In genomic region chr11:120216426-120217102, GRCh38 we compare ENCODE assay signal across 21 cellular contexts. TPM values are rescaled to one million over a fixed set of nuclear protein-coding genes. Genes with fewer than 3 reads are reported as not detected.
DNase-seq lines count a peak whose midpoint lies in the region; ATAC-seq and TF ChIP-seq lines count a peak whose summit lies in the region.
"Had no signal": no experiment of that assay in that cellular context is flagged by ENCODE, and none has a peak within 500 bp of the region (broad histone marks: within the 10 kb centered on the region; RNA-seq: fewer than 3 reads in every experiment).

No MANE protein-coding gene starts in this region.

- H3K27ac ChIP-seq in heart left ventricle (peak overlapping the region in 8 of 12 donors; percentile 28 to 73 (median 50)), mesenchymal stem cell (ENCODE audit: low read length, poor library complexity, severe bottlenecking) (no peak overlapping the region), vagina (peak overlapping the region; percentile 83), GM23338 (ENCODE audit: low read depth) (no peak overlapping the region)
- H3K27ac ChIP-seq: C4-2B had no signal

- no peaks in the 10 kb centered on the region; the same call in 2 of the 3 replicates for H3K36me3 Mint-ChIP-seq in GM23338 (ENCODE audit: low read depth)

- no peaks in the 10 kb centered on the region for H3K9me2 ChIP-seq in GM23338 (ENCODE audit: insufficient read depth)

- no peaks in the 10 kb centered on the region for H3K79me2 ChIP-seq in GM23338 (replicated peaks; ENCODE audit: insufficient read depth)

- DNase-seq in heart left ventricle, result peak in 1 of 5 donors; percentile 20
- no peak for DNase-seq in left cardiac atrium
- no peak for DNase-seq in mesenchymal stem cell
- no peak for DNase-seq in vagina (ENCODE audit: extremely low spot score in 2 of 2)
- DNase-seq in GM23338 (ENCODE audit: low spot score), result no peak
- no peak for DNase-seq in NCI-H2227 (lab: John Stamatoyannopoulos, UW; ENCODE audit: unreplicated experiment)
- DNase-seq: activated CD4-positive, alpha-beta T cell treated with anti-CD3 and anti-CD28 coated beads, Interleukin-2, amount 50 U/mL, for 4 hours; activated naive CD4-positive, alpha-beta T cell treated with Interleukin-2 at 50 U/mL for 16 hours; activated T-cell treated with anti-CD3 and anti-CD28 coated beads for 4 hours; aorta; DMS 273 treated with DMSO at 0.1 percent for 48 hours; hypothalamus; MM.1S; NCI-H187 treated with DMSO at 0.1 percent for 48 hours; nephron progenitor cell; NK-92 treated with Interleukin-12 subunit alpha and Interleukin-12 subunit beta, amount 100 ng/mL, for 24 hours; RPMI8226 had no signal

- no peak overlapping the region for H3K4me3 Mint-ChIP-seq in GM23338
- H3K4me3 Mint-ChIP-seq: nephron progenitor cell had no signal

- H3K4me1 ChIP-seq in heart left ventricle (peaks cover 0 to 87% (median 43%) of the 10 kb centered on the region in 12 donors), mesenchymal stem cell (ENCODE audit: control insufficient read depth, insufficient read depth, low read depth, low read length) (peaks cover 52% of the 10 kb centered on the region), vagina (peaks cover 100% of the 10 kb centered on the region), GM23338 (ENCODE audit: insufficient read depth) (peaks cover 15% of the 10 kb centered on the region)

- no peak overlapping the region for H3K23ac ChIP-seq in mesenchymal stem cell (ENCODE audit: low read length in 2 of 2)

- H3K9me3 Mint-ChIP-seq in GM23338, result no peaks in the 10 kb centered on the region
- H3K9me3 Mint-ChIP-seq: nephron progenitor cell had no signal

- H2BK15ac ChIP-seq in mesenchymal stem cell (ENCODE audit: low read depth, poor library complexity, severe bottlenecking), result no peak overlapping the region

- no peak overlapping the region for H4K91ac ChIP-seq in mesenchymal stem cell (ENCODE audit: low read length)

- intact Hi-C loops in heart left ventricle (cut with DNase I) (loop anchor here in 2 of 10 donors (5.0 kb wide), 1 partner anchor 34 kb away; no protein-coding TSS in a partner anchor), left cardiac atrium (cut with DNase I) (no loop called here), vagina (cut with DNase I) (no loop called here)

- TF ChIP-seq CTCF in heart left ventricle (IDR thresholded peaks at IDR 0.05) (no peak), vagina (IDR thresholded peaks at IDR 0.05) (no peak), GM23338 (conservative IDR thresholded peaks at IDR 0.05; ENCODE audit: low read depth in 2 of 2) (no peak)

- H3K27me3 ChIP-seq in heart left ventricle (no peaks in the 10 kb centered on the region), mesenchymal stem cell (ENCODE audit: control insufficient read depth in 1 of 2, insufficient read depth in 1 of 2, low read length in 2 of 2) (no peaks in the 10 kb centered on the region), vagina (no peaks in the 10 kb centered on the region), GM23338 (ENCODE audit: insufficient read depth) (peaks cover 64% of the 10 kb centered on the region)

- no peaks in the 10 kb centered on the region for H3K9me3 ChIP-seq in heart left ventricle
- no peaks in the 10 kb centered on the region for H3K9me3 ChIP-seq in mesenchymal stem cell (ENCODE audit: control insufficient read depth, low read length)
- no peaks in the 10 kb centered on the region for H3K9me3 ChIP-seq in vagina

- H2AK5ac ChIP-seq in mesenchymal stem cell (ENCODE audit: low read length, severe bottlenecking), result no peak overlapping the region

- H2BK5ac ChIP-seq in mesenchymal stem cell (ENCODE audit: low read depth, low read length, poor library complexity, severe bottlenecking), result no peak overlapping the region

- no peak overlapping the region for H2AFZ ChIP-seq in mesenchymal stem cell (ENCODE audit: low read depth, low read length)
- H2AFZ ChIP-seq in GM23338, result no peak overlapping the region

- no peaks in the 10 kb centered on the region for H3F3A ChIP-seq in GM23338 (replicated peaks; ENCODE audit: low read depth)

- H3K9ac ChIP-seq in mesenchymal stem cell (ENCODE audit: low read length), result peak overlapping the region; percentile 73

- no peak overlapping the region for H3K4me3 ChIP-seq in heart left ventricle
- H3K4me3 ChIP-seq in mesenchymal stem cell (ENCODE audit: insufficient read depth in 1 of 2, low read depth in 1 of 2, low read length in 2 of 2), result no peak overlapping the region
- no peak overlapping the region for H3K4me3 ChIP-seq in vagina
- no peak overlapping the region for H3K4me3 ChIP-seq in GM23338
- H3K4me3 ChIP-seq: smooth muscle cell had no signal

- ATAC-seq in heart left ventricle (no peak), left cardiac atrium (no peak), GM23338 (no peak)

- H3K18ac ChIP-seq in mesenchymal stem cell (ENCODE audit: low read depth in 1 of 2, low read length in 2 of 2), result peak overlapping the region in 1 of 2 experiments; percentile 18

- 80 to 85% (median 82%) methylated on average over 5 to 8 of the region's 8 CpGs for WGBS in heart left ventricle, 4 donors
- 77% methylated on average over 8 of the region's 8 CpGs for WGBS in mesenchymal stem cell

- H3K4ac ChIP-seq in mesenchymal stem cell (ENCODE audit: low read depth in 1 of 2, low read length in 2 of 2), result no peak overlapping the region

- peaks cover 3% of the 10 kb centered on the region; the same call in 1 of the 2 replicates for H4K20me1 ChIP-seq in GM23338 (replicated peaks; ENCODE audit: insufficient read depth)

- peak overlapping the region; percentile 0 to 4 for H2BK12ac ChIP-seq in mesenchymal stem cell (ENCODE audit: low read length in 2 of 2)

- H3K4me2 ChIP-seq in mesenchymal stem cell (ENCODE audit: low read length, poor library complexity, severe bottlenecking) (no peak overlapping the region), GM23338 (no peak overlapping the region)

- no peak overlapping the region for H3K27ac Mint-ChIP-seq in GM23338
- H3K27ac Mint-ChIP-seq: nephron progenitor cell, progenitor cell of endocrine pancreas had no signal

- H3K36me3 ChIP-seq in heart left ventricle, result peaks cover 0 to 25% (median 0%) of the 10 kb centered on the region in 9 donors
- peaks cover 14 to 56% of the 10 kb centered on the region in 2 experiments for H3K36me3 ChIP-seq in mesenchymal stem cell (ENCODE audit: control insufficient read depth in 1 of 2, insufficient read depth in 2 of 2, low read depth in 1 of 2, low read length in 2 of 2)
- H3K36me3 ChIP-seq in vagina, result no peaks in the 10 kb centered on the region
- no peaks in the 10 kb centered on the region for H3K36me3 ChIP-seq in GM23338 (ENCODE audit: insufficient read depth)

- H4K8ac ChIP-seq in mesenchymal stem cell (ENCODE audit: low read length), result no peak overlapping the region

- TF ChIP-seq POLR2A in heart left ventricle (IDR thresholded peaks at IDR 0.05), result no peak
- no peak for TF ChIP-seq POLR2A in vagina (IDR thresholded peaks at IDR 0.05)

- peaks cover 56% of the 10 kb centered on the region for H3K27me3 Mint-ChIP-seq in GM23338 (ENCODE audit: insufficient read depth, low read depth, poor library complexity)

- H3K14ac ChIP-seq in mesenchymal stem cell (ENCODE audit: low read length in 2 of 2), result no peak overlapping the region

- no peak overlapping the region for H2BK120ac ChIP-seq in mesenchymal stem cell (ENCODE audit: low read depth, low read length)

- H3K79me1 ChIP-seq in mesenchymal stem cell (replicated peaks; ENCODE audit: low read length, poor library complexity, severe bottlenecking), result peaks cover 45% of the 10 kb centered on the region

- peaks cover 39% of the 10 kb centered on the region for H3K4me1 Mint-ChIP-seq in GM23338

TF ChIP-seq in GM23338, 12 proteins besides CTCF, POLR2A, EP300 and RAD21:
- TF ChIP-seq, protein P1, sequence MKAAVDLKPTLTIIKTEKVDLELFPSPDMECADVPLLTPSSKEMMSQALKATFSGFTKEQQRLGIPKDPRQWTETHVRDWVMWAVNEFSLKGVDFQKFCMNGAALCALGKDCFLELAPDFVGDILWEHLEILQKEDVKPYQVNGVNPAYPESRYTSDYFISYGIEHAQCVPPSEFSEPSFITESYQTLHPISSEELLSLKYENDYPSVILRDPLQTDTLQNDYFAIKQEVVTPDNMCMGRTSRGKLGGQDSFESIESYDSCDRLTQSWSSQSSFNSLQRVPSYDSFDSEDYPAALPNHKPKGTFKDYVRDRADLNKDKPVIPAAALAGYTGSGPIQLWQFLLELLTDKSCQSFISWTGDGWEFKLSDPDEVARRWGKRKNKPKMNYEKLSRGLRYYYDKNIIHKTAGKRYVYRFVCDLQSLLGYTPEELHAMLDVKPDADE (IDR thresholded peaks at IDR 0.05), result no peak
- no peak for TF ChIP-seq ZNF331 (CRISPR knock-in tag; IDR thresholded peaks at IDR 0.05; ENCODE audit: low read depth)

RNA-seq across cellular contexts. Expression of gene OAF, which starts 5.7 kb away (rescaled TPM):
- total RNA-seq in heart left ventricle (10 to 100 TPM; 10.3 to 41.9 (median 19.9) TPM), left cardiac atrium (10 to 100 TPM; 32.9 to 59.6 TPM), vagina (56.7 TPM)
- polyA plus RNA-seq in heart left ventricle (10 to 100 TPM; 11.9 to 26.4 TPM), GM23338 (2016; fragmentation: Nextera tagmentation; extraction: Ambion mirVana) (1.1 and 1.6 TPM in 2 replicates)
- 50.9 TPM for polyA plus RNA-seq in mesenchymal stem cell (2013, experiment 1 of 2)
- 50.4 TPM for polyA plus RNA-seq in mesenchymal stem cell (2013, experiment 2 of 2)
- 1.2 and 3.0 TPM in 2 replicates for total RNA-seq in GM23338 (2014; rRNA removed; shearing (Covaris generic))

RNA-seq across cellular contexts. Expression of gene POU2F3, which starts 23.4 kb away (rescaled TPM):
- under 1 TPM in 1 of 9 donors, not detected in 8; 0.15 TPM for total RNA-seq in heart left ventricle
- not detected for polyA plus RNA-seq in heart left ventricle
- not detected for total RNA-seq in left cardiac atrium
- 0.04 TPM for polyA plus RNA-seq in mesenchymal stem cell (2013, experiment 1 of 2)
- polyA plus RNA-seq in mesenchymal stem cell (2013, experiment 2 of 2), result 0.04 TPM
- total RNA-seq in vagina, result 2.7 TPM
- total RNA-seq in GM23338 (2014; rRNA removed; shearing (Covaris generic)), result 0.45 and 1.1 TPM in 2 replicates
- polyA plus RNA-seq in GM23338 (2016; fragmentation: Nextera tagmentation; extraction: Ambion mirVana), result 0.79 and 1.4 TPM in 2 replicates
- total RNA-seq: aorta, chondrocyte, progenitor cell of endocrine pancreas had no signal
- polyA plus RNA-seq: smooth muscle cell had no signal

Comparison
In these comparisons a context has a peak if more than half of its experiments do, and no peak if none do; other contexts are left out.
1. H3K27ac ChIP-seq: peak in heart left ventricle (8 of 12) and vagina (single experiment); none in mesenchymal stem cell (single experiment) and GM23338 (single experiment).